Comparison of ENCODE assay signal across 8 cellular contexts in the genomic region with DNA sequence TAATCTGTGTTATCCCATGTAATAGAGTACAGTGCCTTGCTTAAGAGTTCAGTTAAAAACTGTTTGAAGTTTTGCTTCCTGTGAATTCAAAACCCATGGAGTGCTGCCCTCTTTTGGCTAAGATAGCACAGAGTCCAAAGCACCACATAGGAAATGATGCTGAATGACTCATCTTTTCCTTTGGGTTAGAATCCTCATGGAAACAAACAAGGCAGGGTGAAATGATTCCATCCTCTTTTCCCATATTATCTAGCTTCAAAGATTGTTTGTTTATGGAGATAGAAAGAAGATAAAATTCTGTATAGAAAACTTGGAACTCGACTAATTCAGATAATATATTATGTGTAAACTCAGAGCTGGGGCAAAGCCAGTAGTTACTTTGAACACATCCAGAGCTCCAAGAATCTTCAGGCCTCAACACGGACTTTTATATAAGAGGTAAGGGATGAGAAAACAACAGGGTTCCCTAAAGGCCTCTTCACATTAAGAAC.
A peak's percentile ranks its signal among the peaks of the same experiment; 100 is the strongest.
DNase-seq lines count a peak whose midpoint lies in the region; TF ChIP-seq lines count a peak whose summit lies in the region.

No MANE protein-coding gene starts in this region.

- H3K4me3 ChIP-seq in HEK293 (ENCODE audit: low read depth, low read length) = no peak overlapping the region
- no peak overlapping the region for H3K4me3 ChIP-seq in tibial nerve

- TF ChIP-seq CTCF in HEK293 (tag by site-specific recombination; IDR thresholded peaks at IDR 0.05) (peak; percentile 72; the same call in 1 of the 2 replicates), tibial nerve (IDR thresholded peaks at IDR 0.05) (peak; percentile 54 to 89 (median 78))

- peak; percentile 60 to 95 for TF ChIP-seq EP300 in tibial nerve (IDR thresholded peaks at IDR 0.05)

- peaks cover 16% of the 10 kb centered on the region for H3K4me1 ChIP-seq in HEK293 (ENCODE audit: control insufficient read depth, insufficient read depth, low read length)
- H3K4me1 ChIP-seq in tibial nerve = peaks cover 0 to 27% (median 0%) of the 10 kb centered on the region in 4 donors

- H3K27me3 ChIP-seq in tibial nerve = no peaks in the 10 kb centered on the region

- H3K27ac ChIP-seq in HEK293 (ENCODE audit: extremely low read depth, low read depth, low read length) = peak overlapping the region; percentile 61
- H3K27ac ChIP-seq in tibial nerve = peak overlapping the region; percentile 70 to 96 (median 84)

- POLR2A ChIA-PET in HEK293 (lab: Yijun Ruan, JAX) = interaction anchor here (1.1 to 1.3 kb wide), 4 partner anchors 37 to 496 kb away, joined by 3 to 4 read pairs (median 4); a partner anchor contains a TSS

- no peak for TF ChIP-seq POLR2A in tibial nerve (IDR thresholded peaks at IDR 0.05)

- H3K36me3 ChIP-seq in HEK293 (ENCODE audit: control insufficient read depth in 2 of 2, insufficient read depth in 1 of 2, low read length in 2 of 2) = no peaks in the 10 kb centered on the region
- H3K36me3 ChIP-seq in tibial nerve = no peaks in the 10 kb centered on the region

- no peaks in the 10 kb centered on the region for H3K9me3 ChIP-seq in HEK293 (ENCODE audit: control insufficient read depth, insufficient read depth, low read depth, low read length)
- H3K9me3 ChIP-seq in tibial nerve = no peaks in the 10 kb centered on the region

- CTCF ChIA-PET in HEK293 (lab: Yijun Ruan, JAX) = interaction anchor here (0.6 to 15.0 kb wide), 43 partner anchors 8 to 812 kb away, joined by 3 to 294 read pairs (median 4); no protein-coding TSS in a partner anchor

- 8 to 16% methylated on average over 2 of the region's 2 CpGs for WGBS in tibial nerve, 2 donors

- peak; percentile 14 for DNase-seq in stimulated activated CD4-positive, alpha-beta T cell treated with anti-CD3 and anti-CD28 coated beads, Interleukin-15, amount 100 ng/mL, for 24 hours
- no peak for DNase-seq in stimulated activated CD4-positive, alpha-beta T cell treated with anti-CD3 and anti-CD28 coated beads, Interleukin-12 subunit alpha, Interleukin-12 subunit beta, amount 100 ng/mL, for 4 hours
- peak; percentile 56 for DNase-seq in NCI-H1048 (lab: John Stamatoyannopoulos, UW)
- DNase-seq in SW 1271 (lab: John Stamatoyannopoulos, UW) = peak; percentile 84 to 87
- DNase-seq in effector CD4-positive, alpha-beta T cell = peak; percentile 3
- peak; percentile 85 for DNase-seq in medulla oblongata (ENCODE audit: extremely low spot score)
- DNase-seq in tibial nerve (ENCODE audit: low spot score in 2 of 2) = peak; percentile 32 to 81

TF ChIP-seq in HEK293, 187 proteins besides CTCF, POLR2A, EP300 and RAD21 (continues in another document):
- TF ChIP-seq ZNF629 (tag by site-specific recombination; IDR thresholded peaks at IDR 0.05) (peak; percentile 73), ZNF155 (tag by site-specific recombination; IDR thresholded peaks at IDR 0.05) (no peak), ZNF610 (tag by site-specific recombination; IDR thresholded peaks at IDR 0.05; ENCODE audit: borderline replicate concordance) (no peak), ZNF660 (tag by site-specific recombination; IDR thresholded peaks at IDR 0.05) (peak; percentile 98), HOXC10 (CRISPR knock-in tag; IDR thresholded peaks at IDR 0.05) (no peak), ZNF214 (tag by site-specific recombination; IDR thresholded peaks at IDR 0.05; ENCODE audit: borderline replicate concordance) (no peak), ZNF10 (tag by site-specific recombination; IDR thresholded peaks at IDR 0.05) (no peak), SETDB1 (IDR thresholded peaks at IDR 0.05; ENCODE audit: insufficient read length, low read length) (peak; percentile 23), ZNF132 (tag by site-specific recombination; IDR thresholded peaks at IDR 0.05; ENCODE audit: borderline replicate concordance) (no peak), ZNF175 (tag by site-specific recombination; IDR thresholded peaks at IDR 0.05) (no peak), ZNF664 (tag by site-specific recombination; IDR thresholded peaks at IDR 0.05) (no peak), ZNF324 (tag by site-specific recombination; IDR thresholded peaks at IDR 0.05) (0 out of 2 replicates have a peak, but pooled peaks have one; percentile 33), ZNF76 (tag by site-specific recombination; IDR thresholded peaks at IDR 0.05; ENCODE audit: borderline replicate concordance, low read depth) (no peak), ZNF837 (tag by site-specific recombination; IDR thresholded peaks at IDR 0.05) (no peak), ZNF501 (tag by site-specific recombination; IDR thresholded peaks at IDR 0.05) (peak; percentile 77; the same call in 1 of the 2 replicates), ZFP41 (tag by site-specific recombination; IDR thresholded peaks at IDR 0.05; ENCODE audit: borderline replicate concordance) (no peak), ZNF596 (tag by site-specific recombination; IDR thresholded peaks at IDR 0.05) (no peak), MEIS1 (CRISPR knock-in tag; IDR thresholded peaks at IDR 0.05; ENCODE audit: borderline replicate concordance) (no peak), ZNF394 (tag by site-specific recombination; IDR thresholded peaks at IDR 0.05; ENCODE audit: borderline replicate concordance) (peak; percentile 60; the same call in 1 of the 2 replicates), KLF7 (tag by site-specific recombination; IDR thresholded peaks at IDR 0.05; ENCODE audit: borderline replicate concordance) (no peak; the same call in 1 of the 2 replicates), ZNF555 (tag by site-specific recombination; conservative IDR thresholded peaks at IDR 0.05) (no peak), ZNF626 (tag by site-specific recombination; IDR thresholded peaks at IDR 0.05) (peak; percentile 84; the same call in 1 of the 2 replicates), ZIC2 (tag by site-specific recombination; IDR thresholded peaks at IDR 0.05) (no peak), YY2 (tag by site-specific recombination; IDR thresholded peaks at IDR 0.05) (no peak), ZNF302 (tag by site-specific recombination; IDR thresholded peaks at IDR 0.05; ENCODE audit: low read depth) (no peak), ZNF549 (tag by site-specific recombination; IDR thresholded peaks at IDR 0.05) (peak; percentile 46; the same call in 1 of the 2 replicates)
- TF ChIP-seq, protein P1, sequence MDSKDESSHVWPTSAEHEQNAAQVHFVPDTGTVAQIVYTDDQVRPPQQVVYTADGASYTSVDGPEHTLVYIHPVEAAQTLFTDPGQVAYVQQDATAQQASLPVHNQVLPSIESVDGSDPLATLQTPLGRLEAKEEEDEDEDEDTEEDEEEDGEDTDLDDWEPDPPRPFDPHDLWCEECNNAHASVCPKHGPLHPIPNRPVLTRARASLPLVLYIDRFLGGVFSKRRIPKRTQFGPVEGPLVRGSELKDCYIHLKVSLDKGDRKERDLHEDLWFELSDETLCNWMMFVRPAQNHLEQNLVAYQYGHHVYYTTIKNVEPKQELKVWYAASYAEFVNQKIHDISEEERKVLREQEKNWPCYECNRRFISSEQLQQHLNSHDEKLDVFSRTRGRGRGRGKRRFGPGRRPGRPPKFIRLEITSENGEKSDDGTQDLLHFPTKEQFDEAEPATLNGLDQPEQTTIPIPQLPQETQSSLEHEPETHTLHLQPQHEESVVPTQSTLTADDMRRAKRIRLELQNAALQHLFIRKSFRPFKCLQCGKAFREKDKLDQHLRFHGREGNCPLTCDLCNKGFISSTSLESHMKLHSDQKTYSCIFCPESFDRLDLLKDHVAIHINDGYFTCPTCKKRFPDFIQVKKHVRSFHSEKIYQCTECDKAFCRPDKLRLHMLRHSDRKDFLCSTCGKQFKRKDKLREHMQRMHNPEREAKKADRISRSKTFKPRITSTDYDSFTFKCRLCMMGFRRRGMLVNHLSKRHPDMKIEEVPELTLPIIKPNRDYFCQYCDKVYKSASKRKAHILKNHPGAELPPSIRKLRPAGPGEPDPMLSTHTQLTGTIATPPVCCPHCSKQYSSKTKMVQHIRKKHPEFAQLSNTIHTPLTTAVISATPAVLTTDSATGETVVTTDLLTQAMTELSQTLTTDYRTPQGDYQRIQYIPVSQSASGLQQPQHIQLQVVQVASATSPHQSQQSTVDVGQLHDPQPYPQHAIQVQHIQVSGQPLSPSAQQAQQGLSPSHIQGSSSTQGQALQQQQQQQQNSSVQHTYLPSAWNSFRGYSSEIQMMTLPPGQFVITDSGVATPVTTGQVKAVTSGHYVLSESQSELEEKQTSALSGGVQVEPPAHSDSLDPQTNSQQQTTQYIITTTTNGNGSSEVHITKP (tag by site-specific recombination; IDR thresholded peaks at IDR 0.05) = peak; percentile 48; the same call in 1 of the 2 replicates
- TF ChIP-seq, protein P2, sequence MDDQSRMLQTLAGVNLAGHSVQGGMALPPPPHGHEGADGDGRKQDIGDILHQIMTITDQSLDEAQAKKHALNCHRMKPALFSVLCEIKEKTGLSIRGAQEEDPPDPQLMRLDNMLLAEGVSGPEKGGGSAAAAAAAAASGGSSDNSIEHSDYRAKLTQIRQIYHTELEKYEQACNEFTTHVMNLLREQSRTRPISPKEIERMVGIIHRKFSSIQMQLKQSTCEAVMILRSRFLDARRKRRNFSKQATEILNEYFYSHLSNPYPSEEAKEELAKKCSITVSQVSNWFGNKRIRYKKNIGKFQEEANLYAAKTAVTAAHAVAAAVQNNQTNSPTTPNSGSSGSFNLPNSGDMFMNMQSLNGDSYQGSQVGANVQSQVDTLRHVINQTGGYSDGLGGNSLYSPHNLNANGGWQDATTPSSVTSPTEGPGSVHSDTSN (CRISPR knock-in tag; IDR thresholded peaks at IDR 0.05) = no peak
- TF ChIP-seq, protein P3, sequence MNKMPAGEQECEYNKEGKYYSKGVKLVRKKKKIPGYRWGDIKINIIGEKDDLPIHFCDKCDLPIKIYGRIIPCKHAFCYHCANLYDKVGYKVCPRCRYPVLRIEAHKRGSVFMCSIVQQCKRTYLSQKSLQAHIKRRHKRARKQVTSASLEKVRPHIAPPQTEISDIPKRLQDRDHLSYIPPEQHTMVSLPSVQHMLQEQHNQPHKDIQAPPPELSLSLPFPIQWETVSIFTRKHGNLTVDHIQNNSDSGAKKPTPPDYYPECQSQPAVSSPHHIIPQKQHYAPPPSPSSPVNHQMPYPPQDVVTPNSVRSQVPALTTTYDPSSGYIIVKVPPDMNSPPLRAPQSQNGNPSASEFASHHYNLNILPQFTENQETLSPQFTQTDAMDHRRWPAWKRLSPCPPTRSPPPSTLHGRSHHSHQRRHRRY (tag by site-specific recombination; IDR thresholded peaks at IDR 0.05) = no peak
